Comparison of ENCODE assay signal across 35 cellular contexts in the genomic region with DNA sequence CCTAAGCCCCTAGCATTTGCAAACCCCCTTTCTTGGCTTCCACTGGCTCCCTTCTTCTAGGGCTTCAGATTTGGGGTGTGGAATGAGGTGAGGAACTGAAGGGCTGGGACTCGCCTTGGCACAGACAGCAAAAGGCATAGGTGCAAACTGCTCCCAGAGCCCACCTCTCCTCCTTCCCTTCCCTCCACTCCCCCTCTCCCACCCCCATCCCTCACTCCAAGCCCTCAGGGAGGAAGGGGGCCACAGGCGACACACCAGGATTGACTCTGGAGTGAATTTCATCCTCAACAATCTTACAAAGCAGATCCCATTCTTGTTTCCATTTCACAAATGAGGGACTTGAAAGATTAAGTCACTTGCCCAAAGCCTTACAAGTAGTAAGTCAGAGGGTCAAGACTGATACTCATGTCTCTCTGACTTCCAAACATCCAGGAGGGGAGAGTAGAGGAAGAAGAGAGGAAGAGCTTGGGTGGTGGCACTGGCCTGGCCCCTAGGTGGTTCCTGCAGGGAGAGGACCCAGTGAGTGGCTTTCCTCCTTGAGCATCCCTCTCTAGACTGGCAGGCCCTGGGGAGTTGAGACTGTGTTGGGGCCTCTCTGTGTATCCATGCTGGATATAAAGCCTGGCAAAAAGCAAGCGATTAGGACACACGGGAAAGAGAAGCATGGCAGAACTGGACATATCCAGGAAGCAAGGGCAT.
"Had no signal": no experiment of that assay in that cellular context is flagged by ENCODE, and none has a peak within 500 bp of the region (broad histone marks: within the 10 kb centered on the region; RNA-seq: fewer than 3 reads in every experiment).

No MANE protein-coding gene starts in this region.

- H3K27ac ChIP-seq: adrenal gland, body of pancreas, brain microvascular endothelial cell, breast epithelium, VCaP had no signal

- H3K9me3 ChIP-seq: adrenal gland, body of pancreas, breast epithelium had no signal

- H3K36me3 Mint-ChIP-seq: activated CD4-positive, alpha-beta memory T cell treated with anti-CD3 and anti-CD28 coated beads for 36 hours; activated naive CD4-positive, alpha-beta T cell treated with anti-CD3 and anti-CD28 coated beads, Interleukin-2, amount 50 U/mL, for 72 hours; activated naive CD8-positive, alpha-beta T cell treated with anti-CD3 and anti-CD28 coated beads for 36 hours had no signal

- ATAC-seq: activated CD8-positive, alpha-beta T cell treated with anti-CD3 and anti-CD28 coated beads for 36 hours; activated naive CD4-positive, alpha-beta T cell treated with anti-CD3 and anti-CD28 coated beads, Interleukin-2, amount 50 U/mL, for 72 hours; activated T-cell treated with anti-CD3 and anti-CD28 coated beads, Interleukin-2, amount 50 U/mL, for 4 hours; activated T-cell treated with anti-CD3 and anti-CD28 coated beads, Interleukin-2, amount 50 U/mL, for 72 hours; activated T-helper 17 cell treated with anti-CD3 and anti-CD28 coated beads, Interleukin-2, amount 50 U/mL, for 72 hours; body of pancreas had no signal

- H3K4me1 ChIP-seq: adrenal gland, body of pancreas, breast epithelium had no signal

- H3K27ac Mint-ChIP-seq: activated B cell treated with CpG ODN at 0.5 μM for 24 hours; activated CD4-positive, alpha-beta memory T cell treated with anti-CD3 and anti-CD28 coated beads for 36 hours; activated CD4-positive, alpha-beta T cell treated with anti-CD3 and anti-CD28 coated beads, Interleukin-2, amount 10 ng/mL, durations not matched to agents 7 days and 5 days; activated CD8-positive, alpha-beta T cell treated with anti-CD3 and anti-CD28 coated beads for 36 hours; activated naive CD4-positive, alpha-beta T cell treated with anti-CD3 and anti-CD28 coated beads for 36 hours; activated naive CD4-positive, alpha-beta T cell treated with anti-CD3 and anti-CD28 coated beads, Interleukin-2, amount 50 U/mL, for 72 hours; activated naive CD8-positive, alpha-beta T cell treated with anti-CD3 and anti-CD28 coated beads for 36 hours; activated T-cell treated with anti-CD3 and anti-CD28 coated beads, Interleukin-2, amount 50 U/mL, for 72 hours; activated T-helper 1 cell treated with anti-CD3 and anti-CD28 coated beads, Interleukin-12 subunit alpha, Interleukin-12 subunit beta, Interleukin-2, Interleukin-4 antibody, amounts not matched to agents 30 ng/mL and 10 ng/mL and 1 ng/mL, durations not matched to agents 14 hours and 24 hours and 36 hours; activated T-helper 17 cell treated with anti-CD3 and anti-CD28 coated beads, Interleukin-2, amount 50 U/mL, for 72 hours; T-helper 1 cell treated with Interleukin-12 subunit alpha and Interleukin-12 subunit beta and Interleukin-4 antibody, amounts not matched to agents 30 μg/mL and 1 μg/mL, for 36 hours; T-helper 2 cell treated with Interferon-gamma antibody and Interleukin-4, amounts not matched to agents 5 μg/mL and 100 μg/mL, for 36 hours had no signal

- H3K4me3 Mint-ChIP-seq: activated B cell treated with CpG ODN at 0.5 μM for 24 hours; activated CD4-positive, alpha-beta memory T cell treated with anti-CD3 and anti-CD28 coated beads for 36 hours; activated CD4-positive, alpha-beta T cell treated with anti-CD3 and anti-CD28 coated beads, Interleukin-2, amount 10 ng/mL, durations not matched to agents 7 days and 5 days; activated CD8-positive, alpha-beta T cell treated with anti-CD3 and anti-CD28 coated beads for 36 hours; activated naive CD4-positive, alpha-beta T cell treated with anti-CD3 and anti-CD28 coated beads for 36 hours; activated naive CD8-positive, alpha-beta T cell treated with anti-CD3 and anti-CD28 coated beads for 36 hours; activated T-cell treated with anti-CD3 and anti-CD28 coated beads, Interleukin-2, amount 50 U/mL, for 4 hours; activated T-cell treated with anti-CD3 and anti-CD28 coated beads, Interleukin-2, amount 50 U/mL, for 72 hours; activated T-helper 1 cell treated with anti-CD3 and anti-CD28 coated beads, Interleukin-12 subunit alpha, Interleukin-12 subunit beta, Interleukin-2, Interleukin-4 antibody, amounts not matched to agents 30 ng/mL and 10 ng/mL and 1 ng/mL, durations not matched to agents 14 hours and 24 hours and 36 hours; activated T-helper 17 cell treated with anti-CD3 and anti-CD28 coated beads, Interleukin-2, amount 50 U/mL, for 72 hours; T-helper 1 cell treated with Interleukin-12 subunit alpha and Interleukin-12 subunit beta and Interleukin-4 antibody, amounts not matched to agents 30 μg/mL and 1 μg/mL, for 36 hours; T-helper 2 cell treated with Interferon-gamma antibody and Interleukin-4, amounts not matched to agents 5 μg/mL and 100 μg/mL, for 36 hours had no signal

- H3K4me1 Mint-ChIP-seq: activated B cell treated with CpG ODN at 0.5 μM for 24 hours; activated CD4-positive, alpha-beta T cell treated with anti-CD3 and anti-CD28 coated beads, Interleukin-2, amount 10 ng/mL, durations not matched to agents 7 days and 5 days; activated naive CD8-positive, alpha-beta T cell treated with anti-CD3 and anti-CD28 coated beads for 36 hours; activated T-helper 17 cell treated with anti-CD3 and anti-CD28 coated beads, Interleukin-2, amount 50 U/mL, for 72 hours had no signal

- DNase-seq: activated B cell treated with CpG ODN at 0.5 μM for 24 hours; activated CD4-positive, alpha-beta memory T cell treated with anti-CD3 and anti-CD28 coated beads for 36 hours; activated CD4-positive, alpha-beta T cell treated with anti-CD3 and anti-CD28 coated beads for 4 hours; activated CD4-positive, alpha-beta T cell treated with anti-CD3 and anti-CD28 coated beads, Interleukin-2, amount 10 ng/mL, durations not matched to agents 7 days and 5 days; activated CD4-positive, alpha-beta T cell treated with anti-CD3 and anti-CD28 coated beads, Interleukin-2, amount 50 U/mL, for 4 hours; activated CD4-positive, CD25-positive, alpha-beta regulatory T cell treated with anti-CD3 and anti-CD28 coated beads, Interleukin-2, amount 50 U/mL, for 72 hours; activated CD8-positive, alpha-beta memory T cell treated with anti-CD3 and anti-CD28 coated beads, Interleukin-2, amount 50 U/mL, for 4 hours; activated CD8-positive, alpha-beta T cell treated with anti-CD3 and anti-CD28 coated beads for 36 hours; activated effector memory CD4-positive, alpha-beta T cell treated with anti-CD3 and anti-CD28 coated beads, Interleukin-2, amount 50 U/mL, for 16 hours; activated gamma-delta T cell treated with Interleukin-2 at 50 U/mL for 16 hours; activated naive CD4-positive, alpha-beta T cell; activated naive CD4-positive, alpha-beta T cell treated with anti-CD3 and anti-CD28 coated beads for 36 hours; activated naive CD4-positive, alpha-beta T cell treated with anti-CD3 and anti-CD28 coated beads, Interleukin-2, amount 50 U/mL, for 16 hours; activated naive CD8-positive, alpha-beta T cell treated with anti-CD3 and anti-CD28 coated beads for 36 hours; activated T-cell treated with anti-CD3 and anti-CD28 coated beads for 4 hours; activated T-cell treated with anti-CD3 and anti-CD28 coated beads, Interleukin-2, amount 50 U/mL, for 1 hour; activated T-cell treated with anti-CD3 and anti-CD28 coated beads, Interleukin-2, amount 50 U/mL, for 4 hours; activated T-cell treated with anti-CD3 and anti-CD28 coated beads, Interleukin-2, amount 50 U/mL, for 72 hours; adrenal gland; amniotic stem cell; aorta; body of pancreas; brain microvascular endothelial cell; central memory CD4-positive, alpha-beta T cell; SW 1271; T-helper 1 cell; T-helper 2 cell; T-helper 9 cell had no signal

- H3K4me3 ChIP-seq: adrenal gland, body of pancreas, breast epithelium had no signal

- H3K27me3 ChIP-seq: adrenal gland, body of pancreas, brain microvascular endothelial cell, breast epithelium had no signal

- H3K36me3 ChIP-seq: adrenal gland, brain microvascular endothelial cell, breast epithelium had no signal

- H3K9me3 Mint-ChIP-seq: activated B cell treated with CpG ODN at 0.5 μM for 24 hours; activated CD4-positive, alpha-beta memory T cell treated with anti-CD3 and anti-CD28 coated beads for 36 hours; activated CD4-positive, alpha-beta T cell treated with anti-CD3 and anti-CD28 coated beads, Interleukin-2, amount 10 ng/mL, durations not matched to agents 7 days and 5 days; activated CD8-positive, alpha-beta T cell treated with anti-CD3 and anti-CD28 coated beads for 36 hours; activated naive CD4-positive, alpha-beta T cell treated with anti-CD3 and anti-CD28 coated beads for 36 hours; activated naive CD4-positive, alpha-beta T cell treated with anti-CD3 and anti-CD28 coated beads, Interleukin-2, amount 50 U/mL, for 72 hours; activated naive CD8-positive, alpha-beta T cell treated with anti-CD3 and anti-CD28 coated beads for 36 hours; activated T-cell treated with anti-CD3 and anti-CD28 coated beads, Interleukin-2, amount 50 U/mL, for 4 hours; activated T-cell treated with anti-CD3 and anti-CD28 coated beads, Interleukin-2, amount 50 U/mL, for 72 hours; activated T-helper 1 cell treated with anti-CD3 and anti-CD28 coated beads, Interleukin-12 subunit alpha, Interleukin-12 subunit beta, Interleukin-2, Interleukin-4 antibody, amounts not matched to agents 30 ng/mL and 10 ng/mL and 1 ng/mL, durations not matched to agents 14 hours and 24 hours and 36 hours; activated T-helper 17 cell treated with anti-CD3 and anti-CD28 coated beads, Interleukin-2, amount 50 U/mL, for 72 hours; T-helper 1 cell treated with Interleukin-12 subunit alpha and Interleukin-12 subunit beta and Interleukin-4 antibody, amounts not matched to agents 30 μg/mL and 1 μg/mL, for 36 hours; T-helper 2 cell treated with Interferon-gamma antibody and Interleukin-4, amounts not matched to agents 5 μg/mL and 100 μg/mL, for 36 hours had no signal
